2 cellular contexts compared by ENCODE assay signal in the genomic region with DNA sequence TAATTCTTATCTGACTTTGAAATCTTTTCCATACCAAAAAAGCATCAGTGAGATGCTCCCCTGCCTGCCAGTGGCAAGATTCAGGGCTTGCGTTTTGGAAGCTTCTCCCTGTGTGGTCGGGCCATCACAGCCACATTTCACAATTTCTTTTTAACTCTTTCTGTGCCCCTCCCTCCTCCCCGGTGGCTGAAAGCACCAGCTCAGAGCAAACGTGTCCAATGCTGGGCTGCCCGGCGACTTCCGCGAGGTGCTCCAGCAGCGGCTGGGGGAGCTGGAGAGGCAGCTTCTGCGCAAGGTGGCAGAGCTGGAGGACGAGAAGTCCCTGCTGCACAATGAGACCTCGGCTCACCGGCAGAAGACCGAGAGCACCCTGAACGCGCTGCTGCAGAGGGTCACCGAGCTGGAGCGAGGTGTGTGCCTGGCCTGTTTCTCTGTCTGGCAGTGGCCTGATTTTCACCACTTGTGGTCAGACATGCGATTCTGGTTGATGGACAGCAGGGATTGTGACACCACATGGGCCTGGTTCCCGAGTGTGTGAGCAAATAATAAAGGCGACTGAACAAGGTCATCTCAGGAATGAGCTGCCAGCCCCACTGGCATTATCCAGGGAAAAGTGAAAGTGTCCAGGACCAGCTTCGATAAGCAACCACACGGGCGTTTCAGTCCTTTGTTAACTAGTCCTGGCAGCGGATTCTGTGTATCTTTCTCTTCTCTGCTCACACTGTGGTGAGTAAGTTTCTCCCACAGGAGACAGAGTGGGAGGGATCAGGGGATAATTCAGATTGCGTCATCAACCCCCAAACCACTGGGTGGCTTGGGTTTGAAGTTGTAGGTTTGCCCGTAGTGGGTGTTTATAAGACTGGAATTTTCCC.
TF ChIP-seq lines count a peak whose summit lies in the region.

No MANE protein-coding gene starts in this region.

TF ChIP-seq in HEK293, 187 proteins besides CTCF, POLR2A, EP300 and RAD21:
- TF ChIP-seq, protein P1, sequence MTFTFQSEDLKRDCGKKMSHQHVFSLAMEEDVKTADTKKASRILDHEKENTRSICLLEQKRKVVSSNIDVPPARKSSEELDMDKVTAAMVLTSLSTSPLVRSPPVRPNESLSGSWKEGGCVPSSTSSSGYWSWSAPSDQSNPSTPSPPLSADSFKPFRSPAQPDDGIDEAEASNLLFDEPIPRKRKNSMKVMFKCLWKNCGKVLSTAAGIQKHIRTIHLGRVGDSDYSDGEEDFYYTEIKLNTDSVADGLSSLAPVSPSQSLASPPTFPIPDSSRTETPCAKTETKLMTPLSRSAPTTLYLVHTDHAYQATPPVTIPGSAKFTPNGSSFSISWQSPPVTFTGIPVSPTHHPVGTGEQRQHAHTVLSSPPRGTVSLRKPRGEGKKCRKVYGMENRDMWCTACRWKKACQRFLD (tag by site-specific recombination; IDR thresholded peaks at IDR 0.05), result no peak
- TF ChIP-seq GLIS1 (tag by site-specific recombination; IDR thresholded peaks at IDR 0.05), result peak; percentile 67
- TF ChIP-seq, protein P2, sequence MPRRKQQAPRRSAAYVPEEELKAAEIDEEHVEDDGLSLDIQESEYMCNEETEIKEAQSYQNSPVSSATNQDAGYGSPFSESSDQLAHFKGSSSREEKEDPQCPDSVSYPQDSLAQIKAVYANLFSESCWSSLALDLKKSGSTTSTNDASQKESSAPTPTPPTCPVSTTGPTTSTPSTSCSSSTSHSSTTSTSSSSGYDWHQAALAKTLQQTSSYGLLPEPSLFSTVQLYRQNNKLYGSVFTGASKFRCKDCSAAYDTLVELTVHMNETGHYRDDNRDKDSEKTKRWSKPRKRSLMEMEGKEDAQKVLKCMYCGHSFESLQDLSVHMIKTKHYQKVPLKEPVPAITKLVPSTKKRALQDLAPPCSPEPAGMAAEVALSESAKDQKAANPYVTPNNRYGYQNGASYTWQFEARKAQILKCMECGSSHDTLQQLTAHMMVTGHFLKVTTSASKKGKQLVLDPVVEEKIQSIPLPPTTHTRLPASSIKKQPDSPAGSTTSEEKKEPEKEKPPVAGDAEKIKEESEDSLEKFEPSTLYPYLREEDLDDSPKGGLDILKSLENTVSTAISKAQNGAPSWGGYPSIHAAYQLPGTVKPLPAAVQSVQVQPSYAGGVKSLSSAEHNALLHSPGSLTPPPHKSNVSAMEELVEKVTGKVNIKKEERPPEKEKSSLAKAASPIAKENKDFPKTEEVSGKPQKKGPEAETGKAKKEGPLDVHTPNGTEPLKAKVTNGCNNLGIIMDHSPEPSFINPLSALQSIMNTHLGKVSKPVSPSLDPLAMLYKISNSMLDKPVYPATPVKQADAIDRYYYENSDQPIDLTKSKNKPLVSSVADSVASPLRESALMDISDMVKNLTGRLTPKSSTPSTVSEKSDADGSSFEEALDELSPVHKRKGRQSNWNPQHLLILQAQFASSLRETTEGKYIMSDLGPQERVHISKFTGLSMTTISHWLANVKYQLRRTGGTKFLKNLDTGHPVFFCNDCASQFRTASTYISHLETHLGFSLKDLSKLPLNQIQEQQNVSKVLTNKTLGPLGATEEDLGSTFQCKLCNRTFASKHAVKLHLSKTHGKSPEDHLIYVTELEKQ (tag by site-specific recombination; IDR thresholded peaks at IDR 0.05; ENCODE audit: borderline replicate concordance), result no peak
- peak; percentile 83 for TF ChIP-seq ZFHX2 (tag by site-specific recombination; conservative IDR thresholded peaks at IDR 0.05)
- TF ChIP-seq EGR2 (tag by site-specific recombination; IDR thresholded peaks at IDR 0.05; ENCODE audit: low read depth), result peak; percentile 85
TF ChIP-seq in HEK293: peak in this region for 3.

TF ChIP-seq in HepG2, 621 proteins besides CTCF, POLR2A, EP300 and RAD21 (continued from another document and continues in another):
- TF ChIP-seq, protein P3, sequence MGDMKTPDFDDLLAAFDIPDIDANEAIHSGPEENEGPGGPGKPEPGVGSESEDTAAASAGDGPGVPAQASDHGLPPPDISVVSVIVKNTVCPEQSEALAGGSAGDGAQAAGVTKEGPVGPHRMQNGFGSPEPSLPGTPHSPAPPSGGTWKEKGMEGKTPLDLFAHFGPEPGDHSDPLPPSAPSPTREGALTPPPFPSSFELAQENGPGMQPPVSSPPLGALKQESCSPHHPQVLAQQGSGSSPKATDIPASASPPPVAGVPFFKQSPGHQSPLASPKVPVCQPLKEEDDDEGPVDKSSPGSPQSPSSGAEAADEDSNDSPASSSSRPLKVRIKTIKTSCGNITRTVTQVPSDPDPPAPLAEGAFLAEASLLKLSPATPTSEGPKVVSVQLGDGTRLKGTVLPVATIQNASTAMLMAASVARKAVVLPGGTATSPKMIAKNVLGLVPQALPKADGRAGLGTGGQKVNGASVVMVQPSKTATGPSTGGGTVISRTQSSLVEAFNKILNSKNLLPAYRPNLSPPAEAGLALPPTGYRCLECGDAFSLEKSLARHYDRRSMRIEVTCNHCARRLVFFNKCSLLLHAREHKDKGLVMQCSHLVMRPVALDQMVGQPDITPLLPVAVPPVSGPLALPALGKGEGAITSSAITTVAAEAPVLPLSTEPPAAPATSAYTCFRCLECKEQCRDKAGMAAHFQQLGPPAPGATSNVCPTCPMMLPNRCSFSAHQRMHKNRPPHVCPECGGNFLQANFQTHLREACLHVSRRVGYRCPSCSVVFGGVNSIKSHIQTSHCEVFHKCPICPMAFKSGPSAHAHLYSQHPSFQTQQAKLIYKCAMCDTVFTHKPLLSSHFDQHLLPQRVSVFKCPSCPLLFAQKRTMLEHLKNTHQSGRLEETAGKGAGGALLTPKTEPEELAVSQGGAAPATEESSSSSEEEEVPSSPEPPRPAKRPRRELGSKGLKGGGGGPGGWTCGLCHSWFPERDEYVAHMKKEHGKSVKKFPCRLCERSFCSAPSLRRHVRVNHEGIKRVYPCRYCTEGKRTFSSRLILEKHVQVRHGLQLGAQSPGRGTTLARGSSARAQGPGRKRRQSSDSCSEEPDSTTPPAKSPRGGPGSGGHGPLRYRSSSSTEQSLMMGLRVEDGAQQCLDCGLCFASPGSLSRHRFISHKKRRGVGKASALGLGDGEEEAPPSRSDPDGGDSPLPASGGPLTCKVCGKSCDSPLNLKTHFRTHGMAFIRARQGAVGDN (CRISPR knock-in tag; IDR thresholded peaks at IDR 0.05), result peak; percentile 54
- TF ChIP-seq PBX2 (CRISPR knock-in tag; IDR thresholded peaks at IDR 0.05) (peak; percentile 73), ZNF768 (CRISPR knock-in tag; IDR thresholded peaks at IDR 0.05) (peak; percentile 38; the same call in 1 of the 2 replicates), CEBPG (CRISPR knock-in tag; IDR thresholded peaks at IDR 0.05) (peak; percentile 14; the same call in 1 of the 2 replicates), CEBPB (IDR thresholded peaks at IDR 0.05; ENCODE audit: borderline replicate concordance, low read depth, low read length) (peak; percentile 77; the same call in 1 of the 2 replicates), ZNF652 (CRISPR knock-in tag; IDR thresholded peaks at IDR 0.05; ENCODE audit: borderline replicate concordance, low read depth) (peak; percentile 71), RXRA (CRISPR knock-in tag; IDR thresholded peaks at IDR 0.05) (peak; percentile 38; the same call in 1 of the 2 replicates), MYC (CRISPR knock-in tag; IDR thresholded peaks at IDR 0.05; ENCODE audit: borderline replicate concordance) (no peak), TBX2 (CRISPR knock-in tag; IDR thresholded peaks at IDR 0.05; ENCODE audit: borderline replicate concordance) (peak; percentile 74), ATF4 (CRISPR knock-in tag; IDR thresholded peaks at IDR 0.05) (0 out of 4 replicates have a peak, but pooled peaks of 1 of the 2 experiments have one; percentile 20), GABPB1 (CRISPR knock-in tag; IDR thresholded peaks at IDR 0.05) (peak; percentile 37), PRMT3 (CRISPR knock-in tag; IDR thresholded peaks at IDR 0.05; ENCODE audit: borderline replicate concordance, low read depth) (no peak), ZSCAN21 (CRISPR knock-in tag; IDR thresholded peaks at IDR 0.05; ENCODE audit: borderline replicate concordance) (0 out of 2 replicates have a peak, but pooled peaks have one; percentile 29), ATF7 (IDR thresholded peaks at IDR 0.05) (peak; percentile 78), ATF7 (CRISPR knock-in tag; IDR thresholded peaks at IDR 0.05) (no peak), ZNF292 (CRISPR knock-in tag; IDR thresholded peaks at IDR 0.05; ENCODE audit: borderline replicate concordance, low read depth) (0 out of 2 replicates have a peak, but pooled peaks have one; percentile 24), NRL (CRISPR knock-in tag; IDR thresholded peaks at IDR 0.05; ENCODE audit: borderline replicate concordance) (0 out of 2 replicates have a peak, but pooled peaks have one; percentile 30), BHLHE40 (IDR thresholded peaks at IDR 0.05; ENCODE audit: low read length) (0 out of 2 replicates have a peak, but pooled peaks have one; percentile 18), ZFP82 (CRISPR knock-in tag; IDR thresholded peaks at IDR 0.05; ENCODE audit: borderline replicate concordance) (0 out of 2 replicates have a peak, but pooled peaks have one; percentile 20), RAD51 (IDR thresholded peaks at IDR 0.05; ENCODE audit: borderline replicate concordance) (no peak), SOX13 (IDR thresholded peaks at IDR 0.05) (no peak), SOX13 (CRISPR knock-in tag; conservative IDR thresholded peaks at IDR 0.05 in 1 of 2, IDR thresholded peaks at IDR 0.05 in 1 of 2) (peak in 1 of 2 experiments; percentile 44; a peak in 2 of 4 replicates), ZNF619 (CRISPR knock-in tag; IDR thresholded peaks at IDR 0.05) (0 out of 2 replicates have a peak, but pooled peaks have one; percentile 21), ZNF350 (CRISPR knock-in tag; IDR thresholded peaks at IDR 0.05; ENCODE audit: borderline replicate concordance, low read depth) (0 out of 2 replicates have a peak, but pooled peaks have one; percentile 46), CBX1 (IDR thresholded peaks at IDR 0.05; ENCODE audit: low read depth) (no peak), BCL6 (CRISPR knock-in tag; IDR thresholded peaks at IDR 0.05) (peak; percentile 46; the same call in 1 of the 2 replicates), HDAC1 (CRISPR knock-in tag; IDR thresholded peaks at IDR 0.05) (no peak; the same call in 1 of the 2 replicates), SMARCE1 (IDR thresholded peaks at IDR 0.05; ENCODE audit: borderline replicate concordance) (no peak), DNMT1 (CRISPR knock-in tag; IDR thresholded peaks at IDR 0.05) (no peak)
- TF ChIP-seq, protein P4, sequence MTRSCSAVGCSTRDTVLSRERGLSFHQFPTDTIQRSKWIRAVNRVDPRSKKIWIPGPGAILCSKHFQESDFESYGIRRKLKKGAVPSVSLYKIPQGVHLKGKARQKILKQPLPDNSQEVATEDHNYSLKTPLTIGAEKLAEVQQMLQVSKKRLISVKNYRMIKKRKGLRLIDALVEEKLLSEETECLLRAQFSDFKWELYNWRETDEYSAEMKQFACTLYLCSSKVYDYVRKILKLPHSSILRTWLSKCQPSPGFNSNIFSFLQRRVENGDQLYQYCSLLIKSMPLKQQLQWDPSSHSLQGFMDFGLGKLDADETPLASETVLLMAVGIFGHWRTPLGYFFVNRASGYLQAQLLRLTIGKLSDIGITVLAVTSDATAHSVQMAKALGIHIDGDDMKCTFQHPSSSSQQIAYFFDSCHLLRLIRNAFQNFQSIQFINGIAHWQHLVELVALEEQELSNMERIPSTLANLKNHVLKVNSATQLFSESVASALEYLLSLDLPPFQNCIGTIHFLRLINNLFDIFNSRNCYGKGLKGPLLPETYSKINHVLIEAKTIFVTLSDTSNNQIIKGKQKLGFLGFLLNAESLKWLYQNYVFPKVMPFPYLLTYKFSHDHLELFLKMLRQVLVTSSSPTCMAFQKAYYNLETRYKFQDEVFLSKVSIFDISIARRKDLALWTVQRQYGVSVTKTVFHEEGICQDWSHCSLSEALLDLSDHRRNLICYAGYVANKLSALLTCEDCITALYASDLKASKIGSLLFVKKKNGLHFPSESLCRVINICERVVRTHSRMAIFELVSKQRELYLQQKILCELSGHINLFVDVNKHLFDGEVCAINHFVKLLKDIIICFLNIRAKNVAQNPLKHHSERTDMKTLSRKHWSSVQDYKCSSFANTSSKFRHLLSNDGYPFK (CRISPR knock-in tag; IDR thresholded peaks at IDR 0.05; ENCODE audit: borderline replicate concordance), result 0 out of 2 replicates have a peak, but pooled peaks have one; percentile 21
- TF ChIP-seq, protein P5, sequence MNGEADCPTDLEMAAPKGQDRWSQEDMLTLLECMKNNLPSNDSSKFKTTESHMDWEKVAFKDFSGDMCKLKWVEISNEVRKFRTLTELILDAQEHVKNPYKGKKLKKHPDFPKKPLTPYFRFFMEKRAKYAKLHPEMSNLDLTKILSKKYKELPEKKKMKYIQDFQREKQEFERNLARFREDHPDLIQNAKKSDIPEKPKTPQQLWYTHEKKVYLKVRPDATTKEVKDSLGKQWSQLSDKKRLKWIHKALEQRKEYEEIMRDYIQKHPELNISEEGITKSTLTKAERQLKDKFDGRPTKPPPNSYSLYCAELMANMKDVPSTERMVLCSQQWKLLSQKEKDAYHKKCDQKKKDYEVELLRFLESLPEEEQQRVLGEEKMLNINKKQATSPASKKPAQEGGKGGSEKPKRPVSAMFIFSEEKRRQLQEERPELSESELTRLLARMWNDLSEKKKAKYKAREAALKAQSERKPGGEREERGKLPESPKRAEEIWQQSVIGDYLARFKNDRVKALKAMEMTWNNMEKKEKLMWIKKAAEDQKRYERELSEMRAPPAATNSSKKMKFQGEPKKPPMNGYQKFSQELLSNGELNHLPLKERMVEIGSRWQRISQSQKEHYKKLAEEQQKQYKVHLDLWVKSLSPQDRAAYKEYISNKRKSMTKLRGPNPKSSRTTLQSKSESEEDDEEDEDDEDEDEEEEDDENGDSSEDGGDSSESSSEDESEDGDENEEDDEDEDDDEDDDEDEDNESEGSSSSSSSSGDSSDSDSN (CRISPR knock-in tag; IDR thresholded peaks at IDR 0.05), result peak; percentile 39; the same call in 1 of the 2 replicates
